ENCODE assay signal across 6 cellular contexts in genomic region chr1:242900558-242900957, GRCh38.
DNase-seq lines count a peak whose midpoint lies in the region; ATAC-seq lines count a peak whose summit lies in the region.

No MANE protein-coding gene starts in this region.

- ATAC-seq in GM18858 (IDR thresholded peaks at IDR 0.05; ENCODE audit: unreplicated experiment): peak; percentile 57
- ATAC-seq in GM19395 (IDR thresholded peaks at IDR 0.05; ENCODE audit: unreplicated experiment): peak; percentile 88
- ATAC-seq in GM21576 (IDR thresholded peaks at IDR 0.05; ENCODE audit: unreplicated experiment): peak; percentile 67
- ATAC-seq in HG02981 (IDR thresholded peaks at IDR 0.05; ENCODE audit: unreplicated experiment): peak; percentile 50
- peak; percentile 60 for ATAC-seq in HG03432 (IDR thresholded peaks at IDR 0.05; ENCODE audit: unreplicated experiment)

- DNase-seq in left kidney (ENCODE audit: low read depth, low spot score): peak; percentile 77

Comparison
In these comparisons a context has a peak if more than half of its experiments do, and no peak if none do; other contexts are left out.
1. Peak in every context shown above with its lines: DNase-seq and ATAC-seq.